Comparison of ENCODE assay signal across 12 cellular contexts in genomic region chr7:128351296-128352123, GRCh38. TPM values are rescaled to one million over a fixed set of nuclear protein-coding genes. Genes with fewer than 3 reads are reported as not detected.
DNase-seq lines count a peak whose midpoint lies in the region; ATAC-seq and TF ChIP-seq lines count a peak whose summit lies in the region.
"Had no signal": no experiment of that assay in that cellular context is flagged by ENCODE, and none has a peak within 500 bp of the region (broad histone marks: within the 10 kb centered on the region; RNA-seq: fewer than 3 reads in every experiment).

No MANE protein-coding gene starts in this region.

- intact Hi-C loops in activated CD4-positive, alpha-beta memory T cell treated with anti-CD3 and anti-CD28 coated beads for 36 hours (cut with micrococcal nuclease) = no loop called here

- POLR2A ChIA-PET in activated CD4-positive, alpha-beta memory T cell treated with anti-CD3 and anti-CD28 coated beads for 36 hours (lab: Charles Lee) = no interaction called here
- POLR2A ChIA-PET in activated CD4-positive, alpha-beta memory T cell treated with anti-CD3 and anti-CD28 coated beads, Interleukin-2, amount 10 ng/mL, durations not matched to agents 7 days and 5 days (lab: Charles Lee) = no interaction called here

- H3K4me1 ChIP-seq in thoracic aorta (ENCODE audit: control insufficient read depth in 1 of 2, low read depth in 2 of 2) = peaks cover 6 to 15% of the 10 kb centered on the region in 2 donors

- ATAC-seq in thoracic aorta (ENCODE audit: insufficient number of reproducible peaks, low FRiP score, low read depth) (peak; percentile 17), HG03378 (IDR thresholded peaks at IDR 0.05; ENCODE audit: unreplicated experiment) (no peak), GM19328 (IDR thresholded peaks at IDR 0.05; ENCODE audit: unreplicated experiment) (no peak)
- ATAC-seq: GM12878 had no signal

- H3K9me3 Mint-ChIP-seq in activated CD4-positive, alpha-beta memory T cell treated with anti-CD3 and anti-CD28 coated beads for 36 hours = no peaks in the 10 kb centered on the region
- H3K9me3 Mint-ChIP-seq in activated CD4-positive, alpha-beta memory T cell treated with anti-CD3 and anti-CD28 coated beads, Interleukin-2, amount 10 ng/mL, durations not matched to agents 7 days and 5 days = no peaks in the 10 kb centered on the region
- no peaks in the 10 kb centered on the region for H3K9me3 Mint-ChIP-seq in activated naive CD4-positive, alpha-beta T cell treated with anti-CD3 and anti-CD28 coated beads, Interleukin-2, amount 50 U/mL, for 24 hours
- H3K9me3 Mint-ChIP-seq in immature natural killer cell = peaks cover 0 to 3% (median 0%) of the 10 kb centered on the region in 6 donors

- TF ChIP-seq CTCF in thoracic aorta (IDR thresholded peaks at IDR 0.05) = no peak

- no peaks in the 10 kb centered on the region for H3K36me3 ChIP-seq in thoracic aorta

- DNase-seq in activated CD4-positive, alpha-beta memory T cell treated with anti-CD3 and anti-CD28 coated beads for 36 hours = peak; percentile 20
- no peak for DNase-seq in activated CD4-positive, alpha-beta memory T cell treated with anti-CD3 and anti-CD28 coated beads, Interleukin-2, amount 10 ng/mL, durations not matched to agents 7 days and 5 days
- DNase-seq in immature natural killer cell = peak in 1 of 3 donors; percentile 12
- no peak for DNase-seq in thoracic aorta (ENCODE audit: low spot score)
- DNase-seq in DMS79 treated with DMSO at 0.1 percent for 48 hours (lab: John Stamatoyannopoulos, UW) = no peak

- no peaks in the 10 kb centered on the region for H3K27me3 ChIP-seq in thoracic aorta (replicated peaks; ENCODE audit: insufficient read depth)

- no peak overlapping the region for H3K4me3 Mint-ChIP-seq in activated CD4-positive, alpha-beta memory T cell treated with anti-CD3 and anti-CD28 coated beads for 36 hours
- H3K4me3 Mint-ChIP-seq in activated CD4-positive, alpha-beta memory T cell treated with anti-CD3 and anti-CD28 coated beads, Interleukin-2, amount 10 ng/mL, durations not matched to agents 7 days and 5 days = no peak overlapping the region
- peak overlapping the region; percentile 51 for H3K4me3 Mint-ChIP-seq in activated naive CD4-positive, alpha-beta T cell treated with anti-CD3 and anti-CD28 coated beads, Interleukin-2, amount 50 U/mL, for 24 hours
- peak overlapping the region in 3 of 5 donors; percentile 38 to 67 (median 55) for H3K4me3 Mint-ChIP-seq in immature natural killer cell

- no peaks in the 10 kb centered on the region for H3K36me3 Mint-ChIP-seq in activated CD4-positive, alpha-beta memory T cell treated with anti-CD3 and anti-CD28 coated beads for 36 hours
- no peaks in the 10 kb centered on the region for H3K36me3 Mint-ChIP-seq in activated CD4-positive, alpha-beta memory T cell treated with anti-CD3 and anti-CD28 coated beads, Interleukin-2, amount 10 ng/mL, durations not matched to agents 7 days and 5 days (ENCODE audit: low read depth)
- H3K36me3 Mint-ChIP-seq in activated naive CD4-positive, alpha-beta T cell treated with anti-CD3 and anti-CD28 coated beads, Interleukin-2, amount 50 U/mL, for 24 hours = no peaks in the 10 kb centered on the region
- peaks cover 0 to 5% (median 0%) of the 10 kb centered on the region in 3 donors for H3K36me3 Mint-ChIP-seq in immature natural killer cell

- H3K27me3 Mint-ChIP-seq in activated CD4-positive, alpha-beta memory T cell treated with anti-CD3 and anti-CD28 coated beads for 36 hours = peaks cover 31% of the 10 kb centered on the region
- H3K27me3 Mint-ChIP-seq in activated CD4-positive, alpha-beta memory T cell treated with anti-CD3 and anti-CD28 coated beads, Interleukin-2, amount 10 ng/mL, durations not matched to agents 7 days and 5 days = peaks cover 62% of the 10 kb centered on the region
- peaks cover 20% of the 10 kb centered on the region for H3K27me3 Mint-ChIP-seq in activated naive CD4-positive, alpha-beta T cell treated with anti-CD3 and anti-CD28 coated beads, Interleukin-2, amount 50 U/mL, for 24 hours
- peaks cover 2 to 20% (median 17%) of the 10 kb centered on the region in 3 donors for H3K27me3 Mint-ChIP-seq in immature natural killer cell (ENCODE audit: low read depth in 3 of 3)

- H3K27ac Mint-ChIP-seq in activated CD4-positive, alpha-beta memory T cell treated with anti-CD3 and anti-CD28 coated beads for 36 hours = no peak overlapping the region
- H3K27ac Mint-ChIP-seq in activated CD4-positive, alpha-beta memory T cell treated with anti-CD3 and anti-CD28 coated beads, Interleukin-2, amount 10 ng/mL, durations not matched to agents 7 days and 5 days = no peak overlapping the region
- H3K27ac Mint-ChIP-seq in activated naive CD4-positive, alpha-beta T cell treated with anti-CD3 and anti-CD28 coated beads, Interleukin-2, amount 50 U/mL, for 24 hours = no peak overlapping the region
- H3K27ac Mint-ChIP-seq in immature natural killer cell = no peak overlapping the region

- CTCF ChIA-PET in activated CD4-positive, alpha-beta memory T cell treated with anti-CD3 and anti-CD28 coated beads for 36 hours (lab: Charles Lee) = interaction anchor here (1.0 to 9.0 kb wide), 4 partner anchors 33 to 75 kb away, joined by 3 to 507 read pairs (median 62); no protein-coding TSS in a partner anchor
- CTCF ChIA-PET in activated CD4-positive, alpha-beta memory T cell treated with anti-CD3 and anti-CD28 coated beads, Interleukin-2, amount 10 ng/mL, durations not matched to agents 7 days and 5 days (lab: Charles Lee) = interaction anchor here (1.0 to 1.5 kb wide), 2 partner anchors 30 to 35 kb away, joined by 3 read pairs; no protein-coding TSS in a partner anchor

- peak overlapping the region; percentile 66 for H3K4me3 ChIP-seq in thoracic aorta
- H3K4me3 ChIP-seq: GM12878 had no signal

- H3K9me3 ChIP-seq in thoracic aorta = no peaks in the 10 kb centered on the region

- no peak overlapping the region for H3K27ac ChIP-seq in thoracic aorta

- peaks cover 5% of the 10 kb centered on the region for H3K4me1 Mint-ChIP-seq in activated CD4-positive, alpha-beta memory T cell treated with anti-CD3 and anti-CD28 coated beads for 36 hours (ENCODE audit: low read depth)
- H3K4me1 Mint-ChIP-seq in activated CD4-positive, alpha-beta memory T cell treated with anti-CD3 and anti-CD28 coated beads, Interleukin-2, amount 10 ng/mL, durations not matched to agents 7 days and 5 days = peaks cover 9% of the 10 kb centered on the region
- H3K4me1 Mint-ChIP-seq in activated naive CD4-positive, alpha-beta T cell treated with anti-CD3 and anti-CD28 coated beads, Interleukin-2, amount 50 U/mL, for 24 hours = peaks cover 7% of the 10 kb centered on the region
- peaks cover 3 to 5% of the 10 kb centered on the region in 2 donors for H3K4me1 Mint-ChIP-seq in immature natural killer cell

RNA-seq across cellular contexts. Expression of gene RBM28, which starts 7.8 kb away (rescaled TPM):
- total RNA-seq in activated CD4-positive, alpha-beta memory T cell treated with anti-CD3 and anti-CD28 coated beads for 36 hours = 10 to 100 TPM; 46.2 to 56.0 TPM
- 10 to 100 TPM; 30.7 to 34.8 TPM for total RNA-seq in activated CD4-positive, alpha-beta memory T cell treated with anti-CD3 and anti-CD28 coated beads, Interleukin-2, amount 10 ng/mL, durations not matched to agents 7 days and 5 days
- 10 to 100 TPM in 1 of 3 donors, 1 to 10 TPM in 2; 3.0 to 14.1 (median 7.5) TPM for polyA plus RNA-seq in immature natural killer cell
- total RNA-seq in thoracic aorta = 10 to 100 TPM; 20.6 to 49.2 TPM

RNA-seq across cellular contexts. Expression of gene PRRT4, which starts 10.0 kb away (rescaled TPM):
- under 1 TPM; 0.10 to 0.12 TPM for total RNA-seq in activated CD4-positive, alpha-beta memory T cell treated with anti-CD3 and anti-CD28 coated beads for 36 hours
- total RNA-seq in activated CD4-positive, alpha-beta memory T cell treated with anti-CD3 and anti-CD28 coated beads, Interleukin-2, amount 10 ng/mL, durations not matched to agents 7 days and 5 days = not detected
- polyA plus RNA-seq in immature natural killer cell = under 1 TPM in 1 of 3 donors, not detected in 2; 0.08 TPM
- total RNA-seq in thoracic aorta = 1 to 10 TPM; 2.2 to 3.7 TPM
- total RNA-seq: GM12878, M059J, renal cortical epithelial cell, RPMI7951 had no signal
- polyA plus RNA-seq: GM12878 had no signal

RNA-seq across cellular contexts. Expression of gene IMPDH1, which starts 58.3 kb away (rescaled TPM):
- 10 to 100 TPM; 52.9 to 57.7 TPM for total RNA-seq in activated CD4-positive, alpha-beta memory T cell treated with anti-CD3 and anti-CD28 coated beads for 36 hours
- 10 to 100 TPM; 64.7 to 67.4 TPM for total RNA-seq in activated CD4-positive, alpha-beta memory T cell treated with anti-CD3 and anti-CD28 coated beads, Interleukin-2, amount 10 ng/mL, durations not matched to agents 7 days and 5 days
- 10 to 100 TPM; 39.0 to 66.0 (median 53.3) TPM for polyA plus RNA-seq in immature natural killer cell
- 10 to 100 TPM; 48.1 to 59.7 TPM for total RNA-seq in thoracic aorta

Comparison
In these comparisons a context has a peak if more than half of its experiments do, and no peak if none do; other contexts are left out.
1. H3K4me3 Mint-ChIP-seq: peak in activated naive CD4-positive, alpha-beta T cell treated with anti-CD3 and anti-CD28 coated beads, Interleukin-2, amount 50 U/mL, for 24 hours (single experiment) and immature natural killer cell (3 of 5); none in activated CD4-positive, alpha-beta memory T cell treated with anti-CD3 and anti-CD28 coated beads for 36 hours (single experiment) and activated CD4-positive, alpha-beta memory T cell treated with anti-CD3 and anti-CD28 coated beads, Interleukin-2, amount 10 ng/mL, durations not matched to agents 7 days and 5 days (single experiment).